Comparison of ENCODE assay signal across 26 cellular contexts in genomic region chr22:19329454-19329853, GRCh38.
"Had no signal": no experiment of that assay in that cellular context is flagged by ENCODE, and none has a peak within 500 bp of the region (broad histone marks: within the 10 kb centered on the region; RNA-seq: fewer than 3 reads in every experiment).

No MANE protein-coding gene starts in this region.

- DNase-seq: colonic mucosa; effector memory CD8-positive, alpha-beta T cell; hypothalamus; immature natural killer cell; islet precursor cell; kidney glomerular epithelial cell; mammary epithelial cell; mesendoderm; midbrain; naive thymus-derived CD4-positive, alpha-beta T cell; stimulated activated CD4-positive, alpha-beta T cell treated with anti-CD3 and anti-CD28 coated beads, Interleukin-12 subunit alpha, Interleukin-12 subunit beta, amount 100 ng/mL, for 4 hours; stimulated activated CD4-positive, alpha-beta T cell treated with anti-CD3 and anti-CD28 coated beads, Interleukin-1b, Interleukin-23, amount 100 ng/mL, for 48 hours; stimulated activated CD4-positive, alpha-beta T cell treated with anti-CD3 and anti-CD28 coated beads, Interleukin-4, amount 100 ng/mL, for 1 hour; stimulated activated CD8-positive, alpha-beta memory T cell treated with anti-CD3 and anti-CD28 coated beads, Interleukin-4, amount 100 ng/mL, for 48 hours; stimulated activated naive CD4-positive, alpha-beta T cell; stimulated activated naive CD8-positive, alpha-beta T cell treated with anti-CD3 and anti-CD28 coated beads, Interleukin-15, amount 100 ng/mL, for 72 hours had no signal

- H3K27ac Mint-ChIP-seq: dendritic cell treated with granulocyte-macrophage colony-stimulating factor and Interleukin-4, amounts not matched to agents 40 ng/mL and 50 ng/mL, for 4 days; nephron; neural progenitor cell; progenitor cell of endocrine pancreas; type B pancreatic cell had no signal

- H3K27ac ChIP-seq: colonic mucosa, neural progenitor cell, parathyroid adenoma, right atrium auricular region, suprapubic skin had no signal

- H3K4me1 Mint-ChIP-seq: naive thymus-derived CD4-positive, alpha-beta T cell; nephron; neural progenitor cell; stimulated activated naive CD8-positive, alpha-beta T cell treated with anti-CD3 and anti-CD28 coated beads, Interleukin-15, amount 100 ng/mL, for 72 hours had no signal

- H3K4me3 Mint-ChIP-seq: dendritic cell treated with granulocyte-macrophage colony-stimulating factor and Interleukin-4, amounts not matched to agents 40 ng/mL and 50 ng/mL, for 4 days; effector memory CD8-positive, alpha-beta T cell; immature natural killer cell; naive thymus-derived CD4-positive, alpha-beta T cell; nephron; neural progenitor cell; stimulated activated naive CD8-positive, alpha-beta T cell treated with anti-CD3 and anti-CD28 coated beads, Interleukin-15, amount 100 ng/mL, for 72 hours; type B pancreatic cell had no signal

- H3K27me3 Mint-ChIP-seq: dendritic cell treated with granulocyte-macrophage colony-stimulating factor and Interleukin-4, amounts not matched to agents 40 ng/mL and 50 ng/mL, for 4 days; effector memory CD8-positive, alpha-beta T cell; naive thymus-derived CD4-positive, alpha-beta T cell; progenitor cell of endocrine pancreas; stimulated activated naive CD8-positive, alpha-beta T cell treated with anti-CD3 and anti-CD28 coated beads, Interleukin-15, amount 100 ng/mL, for 72 hours; type B pancreatic cell had no signal

- H3K4me1 ChIP-seq: colonic mucosa, neural progenitor cell, parathyroid adenoma, right atrium auricular region, suprapubic skin had no signal

- ATAC-seq: effector memory CD8-positive, alpha-beta T cell; naive thymus-derived CD4-positive, alpha-beta T cell; sciatic nerve; stimulated activated naive CD8-positive, alpha-beta T cell treated with anti-CD3 and anti-CD28 coated beads, Interleukin-15, amount 100 ng/mL, for 72 hours had no signal

- H3K4me3 ChIP-seq: colonic mucosa, neural progenitor cell, right atrium auricular region, smooth muscle cell, suprapubic skin had no signal

- H3K9me3 ChIP-seq: colonic mucosa, suprapubic skin had no signal

- H3K27me3 ChIP-seq: colonic mucosa, neural progenitor cell, right atrium auricular region, suprapubic skin had no signal
